14 cellular contexts compared by ENCODE assay signal in genomic region chr22:25845985-25846745, GRCh38.
A peak's percentile ranks its signal among the peaks of the same experiment; 100 is the strongest.
DNase-seq lines count a peak whose midpoint lies in the region; ATAC-seq and TF ChIP-seq lines count a peak whose summit lies in the region.
"Had no signal": no experiment of that assay in that cellular context is flagged by ENCODE, and none has a peak within 500 bp of the region (broad histone marks: within the 10 kb centered on the region; RNA-seq: fewer than 3 reads in every experiment).

No MANE protein-coding gene starts in this region.

- TF ChIP-seq POLR2A in erythroblast (IDR thresholded peaks at IDR 0.05; ENCODE audit: low read length): no peak

- in situ Hi-C loops in G401 (cut with HindIII; ENCODE audit: low sequenced_read_pairs): no loop called here

- ATAC-seq in GM18511 (IDR thresholded peaks at IDR 0.05; ENCODE audit: unreplicated experiment) (peak; percentile 72), HG03342 (IDR thresholded peaks at IDR 0.05; ENCODE audit: unreplicated experiment) (no peak)
- ATAC-seq: Panc1 had no signal

- peak; percentile 62 for DNase-seq in G401 (ENCODE audit: low spot score)
- DNase-seq in RPMI7951 (ENCODE audit: low read depth): peak; percentile 93
- DNase-seq in islet precursor cell: peak; percentile 62
- no peak for DNase-seq in HuH-7.5 (ENCODE audit: low spot score)
- no peak for DNase-seq in erythroblast (lab: John Stamatoyannopoulos, UW)
- no peak for DNase-seq in NCI-H2081 (lab: John Stamatoyannopoulos, UW)
- DNase-seq: activated CD4-positive, alpha-beta T cell treated with anti-CD3 and anti-CD28 coated beads, Interleukin-2, amount 50 U/mL, for 4 hours; amygdala; NCI-H1092; nephron progenitor cell; sigmoid colon had no signal

Comparison
In these comparisons a context has a peak if more than half of its experiments do, and no peak if none do; other contexts are left out.
1. DNase-seq: peak in G401 (single experiment), RPMI7951 (single experiment) and islet precursor cell (single experiment); none in HuH-7.5 (single experiment), erythroblast (0 of 2) and NCI-H2081 (0 of 2).